22 cellular contexts compared by ENCODE assay signal in genomic region chr16:10902999-10903398, GRCh38. TPM values are rescaled to one million over a fixed set of nuclear protein-coding genes. Genes with fewer than 3 reads are reported as not detected.
"Had no signal": no experiment of that assay in that cellular context is flagged by ENCODE, and none has a peak within 500 bp of the region (broad histone marks: within the 10 kb centered on the region; RNA-seq: fewer than 3 reads in every experiment).

No MANE protein-coding gene starts in this region.

- H3K9me3 ChIP-seq: SK-N-SH had no signal

- H3K4me3 ChIP-seq: MG63 had no signal

- H3K4me2 ChIP-seq: SK-N-SH had no signal

- H3K27ac ChIP-seq: HL-60, RWPE1 had no signal

- H3K9me2 ChIP-seq: SK-N-SH had no signal

- H3K36me3 ChIP-seq: MG63 had no signal

- H3K27me3 ChIP-seq: MG63 had no signal

- H3K9ac ChIP-seq: SK-N-SH had no signal

- DNase-seq: KBM-7, MG63, NCI-H1092, NCI-H1105 treated with DMSO at 0.1 percent for 48 hours, NCI-H1417 treated with DMSO at 0.1 percent for 48 hours, NCI-H146, NCI-H1694 treated with DMSO at 0.1 percent for 48 hours, NCI-H1930, NCI-H2081, NCI-H2107, NCI-H226, NCI-H446, NCI-H510A, NCI-H524 treated with DMSO at 0.1 percent for 48 hours, NCI-H69, NCI-H774, PC-3, SHP77, SK-N-SH had no signal

- ATAC-seq: Panc1, PC-3 had no signal

RNA-seq across cellular contexts. Expression of gene CIITA, which starts 26.0 kb away (rescaled TPM):
- total RNA-seq: PC-3 had no signal
